ENCODE assay signal across 11 cellular contexts in the genomic region with DNA sequence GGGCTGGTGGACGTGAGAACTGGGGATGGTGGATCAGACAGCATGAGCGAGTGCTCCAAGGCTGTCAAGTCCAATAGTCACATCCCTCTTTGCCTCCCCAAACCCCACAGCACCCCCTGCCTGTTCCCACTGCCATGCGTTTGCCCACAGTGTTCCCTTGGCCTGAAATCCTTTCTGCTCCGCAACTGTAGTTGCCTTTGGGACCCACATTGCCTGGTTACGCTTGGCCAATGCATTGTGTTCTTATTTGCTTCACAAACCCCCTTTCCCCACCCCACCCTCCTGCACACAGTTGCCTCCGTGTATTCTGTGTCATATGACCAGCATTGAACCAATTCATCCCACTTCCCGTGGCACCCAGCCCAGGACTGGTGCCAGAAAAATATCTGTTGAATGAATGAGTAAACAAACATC. TPM values are rescaled to one million over a fixed set of nuclear protein-coding genes. Genes with fewer than 3 reads are reported as not detected.
DNase-seq lines count a peak whose midpoint lies in the region; ATAC-seq, FAIRE-seq and TF ChIP-seq lines count a peak whose summit lies in the region.
"Had no signal": no experiment of that assay in that cellular context is flagged by ENCODE, and none has a peak within 500 bp of the region (broad histone marks: within the 10 kb centered on the region; RNA-seq: fewer than 3 reads in every experiment).

No MANE protein-coding gene starts in this region.

- H2BK15ac ChIP-seq in IMR-90 (ENCODE audit: low read depth, low read length): no peak overlapping the region

- TF ChIP-seq CTCF in C4-2B (conservative IDR thresholded peaks at IDR 0.05): no peak
- TF ChIP-seq CTCF in IMR-90 (conservative IDR thresholded peaks at IDR 0.05; ENCODE audit: low read depth, low read length): peak; percentile 14; the same call in 1 of the 2 replicates
- TF ChIP-seq CTCF in astrocyte (IDR thresholded peaks at IDR 0.05; ENCODE audit: insufficient read depth, low read depth, low read length): no peak
- no peak for TF ChIP-seq CTCF in liver (IDR thresholded peaks at IDR 0.05; ENCODE audit: low read depth, low read length, missing input control)

- in situ Hi-C loops in IMR-90 (cut with MboI; ENCODE audit: low sequenced_read_pairs): no loop called here

- POLR2A ChIA-PET in IMR-90 (lab: Charles Lee; ENCODE audit: unreplicated experiment): no interaction called here

- H2BK20ac ChIP-seq in IMR-90 (ENCODE audit: low read depth, low read length): no peak overlapping the region

- H3K9me3 Mint-ChIP-seq in astrocyte (ENCODE audit: unreplicated experiment): no peaks in the 10 kb centered on the region

- H3K9ac ChIP-seq in IMR-90 (ENCODE audit: low read depth, low read length): no peak overlapping the region
- no peak overlapping the region for H3K9ac ChIP-seq in astrocyte (ENCODE audit: low read length)
- no peak overlapping the region for H3K9ac ChIP-seq in liver (ENCODE audit: low read depth in 1 of 2, low read length in 2 of 2)

- peak overlapping the region; percentile 10 for H3K4ac ChIP-seq in IMR-90 (ENCODE audit: low read depth, low read length)

- CTCF ChIA-PET in IMR-90 (lab: Yijun Ruan, JAX): no interaction called here

- peaks cover 12 to 23% of the 10 kb centered on the region in 2 experiments for H3K79me1 ChIP-seq in IMR-90 (ENCODE audit: low read depth in 1 of 2, low read length in 2 of 2)

- dilution Hi-C loops in IMR-90 (cut with HindIII; ENCODE audit: low sequenced_read_pairs, unreplicated experiment): no loop called here

- no peak overlapping the region for H2BK5ac ChIP-seq in IMR-90 (ENCODE audit: low read depth, low read length, poor library complexity, severe bottlenecking)

- DNase-seq in IMR-90 (no peak), astrocyte (ENCODE audit: low read depth) (no peak), left cardiac atrium (no peak)
- DNase-seq in NK-92 treated with Interleukin-12 subunit alpha and Interleukin-12 subunit beta, amount 100 ng/mL, for 24 hours (lab: John Stamatoyannopoulos, UW): no peak
- DNase-seq in activated T-cell treated with anti-CD3 and anti-CD28 coated beads, Interleukin-2, amount 50 U/mL, for 1 hour: no peak
- DNase-seq: HCEC 1CT, MM.1S, T1000 had no signal

- no peaks in the 10 kb centered on the region for H3K27me3 Mint-ChIP-seq in astrocyte (ENCODE audit: low read depth, unreplicated experiment)

- H4K8ac ChIP-seq in IMR-90 (ENCODE audit: low read depth in 2 of 2, low read length in 2 of 2): no peak overlapping the region; a peak in 1 of 4 replicates

- peaks cover 22% of the 10 kb centered on the region; the same call in 1 of the 2 replicates for H4K20me1 ChIP-seq in IMR-90 (ENCODE audit: insufficient read depth, low read length)
- peaks cover 22% of the 10 kb centered on the region for H4K20me1 ChIP-seq in astrocyte (ENCODE audit: insufficient read depth, low read length)

- 0 out of 2 replicates have a peak overlapping the region, but pooled peaks have one; percentile 18 for H2BK120ac ChIP-seq in IMR-90 (ENCODE audit: low read depth, low read length)

- no peak overlapping the region; the same call in 1 of the 2 replicates for H4K91ac ChIP-seq in IMR-90 (ENCODE audit: insufficient read depth, low read depth, low read length)

- H3K27me3 ChIP-seq in IMR-90 (ENCODE audit: control insufficient read depth, insufficient read depth, low read length) (no peaks in the 10 kb centered on the region), astrocyte (ENCODE audit: insufficient read depth, low read length) (no peaks in the 10 kb centered on the region), liver (ENCODE audit: control insufficient read depth in 4 of 4, insufficient read depth in 4 of 4, low read length in 3 of 4) (no peaks in the 10 kb centered on the region)

- no peak for ATAC-seq in IMR-90 (ENCODE audit: low read depth)
- no peak for ATAC-seq in GM21360 (IDR thresholded peaks at IDR 0.05; ENCODE audit: unreplicated experiment)
- ATAC-seq in left cardiac atrium: no peak

- FAIRE-seq in astrocyte (lab: Jason Lieb, UNC): no peak

- WGBS in IMR-90 (ENCODE audit: extremely low coverage in 2 of 2, insufficient read length in 1 of 2), 2 experiments: 93% methylated on average over 5 of the region's 7 CpGs; no CpG with 5 or more reads in 1 of the 2 experiments
- WGBS in liver: 56% methylated on average over 7 of the region's 7 CpGs

- no peak for TF ChIP-seq POLR2A in IMR-90 (IDR thresholded peaks at IDR 0.05; ENCODE audit: low read depth, low read length)

- H3K36me3 ChIP-seq in IMR-90 (ENCODE audit: control insufficient read depth, insufficient read depth, low read length) (peaks cover 2% of the 10 kb centered on the region; the same call in 1 of the 2 replicates), astrocyte (ENCODE audit: insufficient read depth, low read length) (no peaks in the 10 kb centered on the region), liver (ENCODE audit: control insufficient read depth in 4 of 4, insufficient read depth in 3 of 4, low read depth in 1 of 4, low read length in 3 of 4) (no peaks in the 10 kb centered on the region)

- intact Hi-C loops in IMR-90 (cut with micrococcal nuclease): no loop called here
- intact Hi-C loops in left cardiac atrium (cut with DNase I): no loop called here

- H2AK5ac ChIP-seq in IMR-90 (ENCODE audit: low read depth, low read length): peak overlapping the region; percentile 43; the same call in 1 of the 2 replicates

- peak overlapping the region; percentile 34 for H3K4me3 Mint-ChIP-seq in astrocyte (ENCODE audit: unreplicated experiment)

- no peak overlapping the region for H3K4me3 ChIP-seq in IMR-90 (ENCODE audit: insufficient read depth, low read depth, low read length)
- H3K4me3 ChIP-seq in astrocyte (ENCODE audit: insufficient read depth, low read depth, low read length): no peak overlapping the region
- H3K4me3 ChIP-seq in liver (ENCODE audit: low read depth in 1 of 3, low read length in 3 of 3): no peak overlapping the region

- H3K4me1 ChIP-seq in IMR-90 (ENCODE audit: control insufficient read depth, insufficient read depth, low read length) (peaks cover 11% of the 10 kb centered on the region; the same call in 1 of the 2 replicates), astrocyte (ENCODE audit: insufficient read depth, low read length) (peaks cover 23% of the 10 kb centered on the region), liver (ENCODE audit: control insufficient read depth in 4 of 4, insufficient read depth in 4 of 4, low read length in 3 of 4) (peaks cover 6 to 42% (median 29%) of the 10 kb centered on the region in 4 donors)

- peaks cover 8% of the 10 kb centered on the region for H3K9me1 ChIP-seq in IMR-90 (ENCODE audit: insufficient read depth, low read length)

- no peak overlapping the region for H2AFZ ChIP-seq in IMR-90 (replicated peaks; ENCODE audit: low read length, poor library complexity)
- no peak overlapping the region for H2AFZ ChIP-seq in astrocyte (ENCODE audit: low read depth, low read length)

- peaks cover 13% of the 10 kb centered on the region for H3K79me2 ChIP-seq in astrocyte (ENCODE audit: insufficient read depth, low read length)

- H3K27ac Mint-ChIP-seq in astrocyte (ENCODE audit: unreplicated experiment): no peak overlapping the region

- peaks cover 18% of the 10 kb centered on the region for H3K4me1 Mint-ChIP-seq in astrocyte (ENCODE audit: low read depth, unreplicated experiment)

- H3K27ac ChIP-seq in C4-2B (peak overlapping the region; percentile 10; the same call in 1 of the 2 replicates), IMR-90 (ENCODE audit: insufficient read depth, low read length) (no peak overlapping the region), astrocyte (ENCODE audit: low read depth, low read length) (no peak overlapping the region), liver (ENCODE audit: low read depth in 1 of 2, low read length in 2 of 2) (peak overlapping the region; percentile 42 to 48)

- H4K5ac ChIP-seq in IMR-90 (ENCODE audit: low read depth, low read length): no peak overlapping the region

- no peak overlapping the region for H3K14ac ChIP-seq in IMR-90 (replicated peaks; ENCODE audit: low read depth, low read length)

- H2AK9ac ChIP-seq in IMR-90 (replicated peaks; ENCODE audit: low read depth, low read length, poor library complexity): peak overlapping the region; percentile 32

- BruUV-seq in IMR-90 (replicated peaks; lab: Mats Ljungman, UMichigan): no TSS peak

- H3K36me3 Mint-ChIP-seq in astrocyte (ENCODE audit: low read depth, unreplicated experiment): peaks cover 2% of the 10 kb centered on the region

- no peak overlapping the region for H3K23ac ChIP-seq in IMR-90 (ENCODE audit: low read depth, low read length)

- H3K56ac ChIP-seq in IMR-90 (ENCODE audit: extremely low read depth, insufficient read depth, low read length): no peak overlapping the region

- H3K9me3 ChIP-seq in IMR-90 (ENCODE audit: control insufficient read depth, insufficient read depth, low read length): no peaks in the 10 kb centered on the region
- no peaks in the 10 kb centered on the region for H3K9me3 ChIP-seq in astrocyte (ENCODE audit: insufficient read depth, low read depth, low read length)
- H3K9me3 ChIP-seq in liver (ENCODE audit: control insufficient read depth in 4 of 4, low read length in 3 of 4): no peaks in the 10 kb centered on the region

- H3K4me2 ChIP-seq in IMR-90 (ENCODE audit: low read depth, low read length): no peak overlapping the region
- H3K4me2 ChIP-seq in astrocyte (ENCODE audit: low read length): no peak overlapping the region

- no peak overlapping the region for H3K18ac ChIP-seq in IMR-90 (ENCODE audit: low read depth, low read length)

- no peak for TF ChIP-seq RAD21 in IMR-90 (IDR thresholded peaks at IDR 0.05; ENCODE audit: low read length)
- no peak for TF ChIP-seq RAD21 in liver (IDR thresholded peaks at IDR 0.05)

TF ChIP-seq in IMR-90, 13 proteins besides CTCF, POLR2A, EP300 and RAD21 (continues in another document):
- TF ChIP-seq CHD1 (IDR thresholded peaks at IDR 0.05; ENCODE audit: low read depth, low read length): no peak

TF ChIP-seq in liver, 16 proteins besides CTCF, POLR2A, EP300 and RAD21 (continues in another document):
- TF ChIP-seq JUND (IDR thresholded peaks at IDR 0.05): no peak

RNA-seq across cellular contexts. Expression of gene KIAA0930, which starts 2.1 kb away (rescaled TPM):
- total RNA-seq in IMR-90 (2012; rRNA removed) (21.7 and 25.3 TPM in 2 replicates), astrocyte (107 and 117 TPM in 2 replicates), liver (10 to 100 TPM; 14.9 to 20.4 TPM), left cardiac atrium (10 to 100 TPM; 25.8 to 38.5 TPM)
- polyA plus RNA-seq in IMR-90 (2012; rRNA removed) (34.1 and 38.1 TPM in 2 replicates), liver (10 to 100 TPM in 1 of 2 donors, 1 to 10 TPM in 1; 6.1 to 30.0 TPM)
- 45.7 and 62.0 TPM in 2 replicates for polyA plus RNA-seq in IMR-90 (2012; cell fraction: cytosol; rRNA removed)
- 134 and 167 TPM in 2 replicates for polyA plus RNA-seq in IMR-90 (2012; cell fraction: nucleus; rRNA removed; ENCODE audit: low replicate concordance)

RNA-seq across cellular contexts. Expression of gene UPK3A, which starts 42.0 kb away (rescaled TPM):
- total RNA-seq in IMR-90 (2012; rRNA removed): not detected in 2 replicates
- polyA plus RNA-seq in IMR-90 (2012; rRNA removed): not detected in 2 replicates
- polyA plus RNA-seq in IMR-90 (2012; cell fraction: cytosol; rRNA removed): not detected in 2 replicates
- not detected in 2 replicates for polyA plus RNA-seq in IMR-90 (2012; cell fraction: nucleus; rRNA removed; ENCODE audit: low replicate concordance)
- not detected in 2 replicates for total RNA-seq in astrocyte
- total RNA-seq in liver: under 1 TPM in 1 of 2 donors, not detected in 1; 0.42 TPM
- polyA plus RNA-seq in liver: not detected
- under 1 TPM in 1 of 2 donors, not detected in 1; 0.29 TPM for total RNA-seq in left cardiac atrium

Comparison
In these comparisons a context has a peak if more than half of its experiments do, and no peak if none do; other contexts are left out.
1. H3K27ac ChIP-seq: peak in C4-2B (single experiment) and liver (2 of 2); none in IMR-90 (single experiment) and astrocyte (single experiment).